8 cellular contexts compared by ENCODE assay signal in genomic region chr7:31373337-31374289, GRCh38. TPM values are rescaled to one million over a fixed set of nuclear protein-coding genes. Genes with fewer than 3 reads are reported as not detected.
DNase-seq lines count a peak whose midpoint lies in the region; ATAC-seq and TF ChIP-seq lines count a peak whose summit lies in the region.

No MANE protein-coding gene starts in this region.

- WGBS in sigmoid colon, 2 donors = 78 to 79% methylated on average over 12 of the region's 12 CpGs

- intact Hi-C loops in lower lobe of right lung (cut with DNase I) (no loop called here), sigmoid colon (cut with DNase I) (no loop called here)

- H3K9me3 ChIP-seq in lower lobe of right lung (no peaks in the 10 kb centered on the region), sigmoid colon (no peaks in the 10 kb centered on the region)

- TF ChIP-seq POLR2A in sigmoid colon (IDR thresholded peaks at IDR 0.05) = no peak

- TF ChIP-seq EP300 in sigmoid colon (IDR thresholded peaks at IDR 0.05) = no peak

- peak; percentile 78 for ATAC-seq in GM19455 (IDR thresholded peaks at IDR 0.05; ENCODE audit: unreplicated experiment)
- ATAC-seq in HG03439 (IDR thresholded peaks at IDR 0.05; ENCODE audit: unreplicated experiment) = peak; percentile 75
- ATAC-seq in central memory CD8-positive, alpha-beta T cell (replicated peaks; ENCODE audit: extremely low read depth, poor library complexity, severe bottlenecking) = peak; percentile 28
- ATAC-seq in lower lobe of right lung = peak; percentile 69 to 80

- H3K4me1 ChIP-seq in lower lobe of right lung (no peaks in the 10 kb centered on the region), sigmoid colon (no peaks in the 10 kb centered on the region)

- no peaks in the 10 kb centered on the region for H3K27me3 ChIP-seq in lower lobe of right lung (ENCODE audit: low read depth)
- peaks cover 0 to 4% (median 0%) of the 10 kb centered on the region in 3 donors for H3K27me3 ChIP-seq in sigmoid colon

- H3K4me3 Mint-ChIP-seq in central memory CD8-positive, alpha-beta T cell = no peak overlapping the region

- no peaks in the 10 kb centered on the region for H3K27me3 Mint-ChIP-seq in central memory CD8-positive, alpha-beta T cell

- H3K27ac Mint-ChIP-seq in central memory CD8-positive, alpha-beta T cell (ENCODE audit: low read depth) = no peak overlapping the region

- H3K36me3 ChIP-seq in lower lobe of right lung = no peaks in the 10 kb centered on the region
- no peaks in the 10 kb centered on the region for H3K36me3 ChIP-seq in sigmoid colon

- peak; percentile 80 for DNase-seq in ELF-1 (ENCODE audit: low read depth, low spot score)
- peak; percentile 69 for DNase-seq in NCI-H748 (lab: John Stamatoyannopoulos, UW; ENCODE audit: unreplicated experiment)
- no peak for DNase-seq in central memory CD8-positive, alpha-beta T cell (ENCODE audit: low spot score in 2 of 2)
- DNase-seq in lower lobe of right lung = no peak
- DNase-seq in activated naive CD4-positive, alpha-beta T cell treated with Interleukin-2 at 50 U/mL for 16 hours = no peak
- DNase-seq in sigmoid colon = no peak

- H3K27ac ChIP-seq in lower lobe of right lung (no peak overlapping the region), sigmoid colon (no peak overlapping the region)

- H3K4me3 ChIP-seq in lower lobe of right lung (no peak overlapping the region), sigmoid colon (no peak overlapping the region)

- TF ChIP-seq CTCF in lower lobe of right lung (IDR thresholded peaks at IDR 0.05) (peak; percentile 64), sigmoid colon (IDR thresholded peaks at IDR 0.05) (peak in 1 of 4 experiments; percentile 22)

- H3K36me3 Mint-ChIP-seq in central memory CD8-positive, alpha-beta T cell (ENCODE audit: insufficient read depth) = no peaks in the 10 kb centered on the region

- peaks cover 8% of the 10 kb centered on the region for H3K9me3 Mint-ChIP-seq in central memory CD8-positive, alpha-beta T cell

- H3K4me1 Mint-ChIP-seq in central memory CD8-positive, alpha-beta T cell = no peaks in the 10 kb centered on the region

RNA-seq across cellular contexts. Expression of gene NEUROD6, which starts 33.1 kb away (rescaled TPM):
- total RNA-seq in lower lobe of right lung (not detected), sigmoid colon (not detected)
- not detected for polyA plus RNA-seq in sigmoid colon

Comparison
In these comparisons a context has a peak if more than half of its experiments do, and no peak if none do; other contexts are left out.
1. DNase-seq: peak in ELF-1 (single experiment) and NCI-H748 (single experiment); none in central memory CD8-positive, alpha-beta T cell (0 of 2), lower lobe of right lung (single experiment), activated naive CD4-positive, alpha-beta T cell treated with Interleukin-2 at 50 U/mL for 16 hours (single experiment) and sigmoid colon (single experiment).
2. ATAC-seq: peak in every context shown above with its lines; median percentile 78 in GM19455; 75 in HG03439; 74 in lower lobe of right lung; 28 in central memory CD8-positive, alpha-beta T cell.